ENCODE assay signal across 9 cellular contexts in genomic region chr11:114258696-114259095, GRCh38. TPM values are rescaled to one million over a fixed set of nuclear protein-coding genes. Genes with fewer than 3 reads are reported as not detected.
DNase-seq lines count a peak whose midpoint lies in the region; ATAC-seq and TF ChIP-seq lines count a peak whose summit lies in the region.
"Had no signal": no experiment of that assay in that cellular context is flagged by ENCODE, and none has a peak within 500 bp of the region (broad histone marks: within the 10 kb centered on the region; RNA-seq: fewer than 3 reads in every experiment).

No MANE protein-coding gene starts in this region.

- no peak for TF ChIP-seq POLR2A in NB4 (IDR thresholded peaks at IDR 0.05; ENCODE audit: extremely low read depth, insufficient read length)

- H3K27ac ChIP-seq in esophagus (ENCODE audit: low read depth in 2 of 2, low read length in 1 of 2) = peak overlapping the region; percentile 49 to 51
- H3K27ac ChIP-seq in parathyroid adenoma = peak overlapping the region; percentile 42

- H3K4me3 ChIP-seq in NB4 (ENCODE audit: low read depth, low read length) (no peak overlapping the region), esophagus (ENCODE audit: low read depth in 1 of 2, low read length in 2 of 2) (no peak overlapping the region), parathyroid adenoma (ENCODE audit: low read depth, low read length) (no peak overlapping the region)

- H3K9ac ChIP-seq in parathyroid adenoma = no peak overlapping the region

- H3K36me3 ChIP-seq in esophagus (ENCODE audit: control insufficient read depth in 2 of 2, insufficient read depth in 2 of 2, low read length in 1 of 2) (no peaks in the 10 kb centered on the region), parathyroid adenoma (ENCODE audit: control insufficient read depth, insufficient read depth, low read length) (no peaks in the 10 kb centered on the region)

- H2AFZ ChIP-seq in parathyroid adenoma = no peak overlapping the region

- ATAC-seq in HG03025 (IDR thresholded peaks at IDR 0.05; ENCODE audit: low FRiP score, unreplicated experiment) = no peak
- ATAC-seq in GM18498 (IDR thresholded peaks at IDR 0.05; ENCODE audit: unreplicated experiment) = no peak
- ATAC-seq: HCT116 had no signal

- DNase-seq in Ammon's horn (ENCODE audit: low spot score) (peak; percentile 41), NB4 (ENCODE audit: low read depth) (peak; percentile 73), NCI-H82 treated with DMSO at 0.1 percent for 48 hours (lab: John Stamatoyannopoulos, UW; ENCODE audit: unreplicated experiment) (no peak)
- DNase-seq in activated CD4-positive, alpha-beta T cell treated with anti-CD3 and anti-CD28 coated beads, Interleukin-2, amount 50 U/mL, for 1 hour = no peak

- peaks cover 0 to 10% of the 10 kb centered on the region in 2 donors for H3K4me1 ChIP-seq in esophagus (ENCODE audit: control insufficient read depth in 2 of 2, insufficient read depth in 2 of 2, low read length in 1 of 2)
- H3K4me1 ChIP-seq in parathyroid adenoma = peaks cover 8% of the 10 kb centered on the region

- H3K9me3 ChIP-seq in esophagus (ENCODE audit: control insufficient read depth in 2 of 2, insufficient read depth in 1 of 2, low read depth in 1 of 2, low read length in 1 of 2) (no peaks in the 10 kb centered on the region), parathyroid adenoma (ENCODE audit: control insufficient read depth, low read length) (no peaks in the 10 kb centered on the region)

- WGBS in esophagus, 2 donors = 78 to 79% methylated on average over 7 of the region's 7 CpGs

- no peaks in the 10 kb centered on the region for H3K79me2 ChIP-seq in parathyroid adenoma

- H3K27me3 ChIP-seq in esophagus (ENCODE audit: control insufficient read depth in 1 of 2, insufficient read depth in 2 of 2, low read length in 2 of 2) = no peaks in the 10 kb centered on the region
- no peaks in the 10 kb centered on the region for H3K27me3 ChIP-seq in parathyroid adenoma (ENCODE audit: control insufficient read depth, insufficient read depth, low read length)

- no peak overlapping the region for H3K4me2 ChIP-seq in parathyroid adenoma (ENCODE audit: low read length)

- no peak for TF ChIP-seq CTCF in NB4 (IDR thresholded peaks at IDR 0.05; ENCODE audit: low read depth, low read length)
- TF ChIP-seq CTCF in parathyroid adenoma (IDR thresholded peaks at IDR 0.05) = no peak

RNA-seq across cellular contexts. Expression of gene NNMT, which starts 37.5 kb away (rescaled TPM):
- polyA plus RNA-seq in esophagus = 10 to 100 TPM; 23.5 to 69.1 TPM

Comparison
In these comparisons a context has a peak if more than half of its experiments do, and no peak if none do; other contexts are left out.
1. DNase-seq: peak in Ammon's horn (single experiment) and NB4 (single experiment); none in NCI-H82 treated with DMSO at 0.1 percent for 48 hours (single experiment) and activated CD4-positive, alpha-beta T cell treated with anti-CD3 and anti-CD28 coated beads, Interleukin-2, amount 50 U/mL, for 1 hour (single experiment).